22 cellular contexts compared by ENCODE assay signal in the genomic region with DNA sequence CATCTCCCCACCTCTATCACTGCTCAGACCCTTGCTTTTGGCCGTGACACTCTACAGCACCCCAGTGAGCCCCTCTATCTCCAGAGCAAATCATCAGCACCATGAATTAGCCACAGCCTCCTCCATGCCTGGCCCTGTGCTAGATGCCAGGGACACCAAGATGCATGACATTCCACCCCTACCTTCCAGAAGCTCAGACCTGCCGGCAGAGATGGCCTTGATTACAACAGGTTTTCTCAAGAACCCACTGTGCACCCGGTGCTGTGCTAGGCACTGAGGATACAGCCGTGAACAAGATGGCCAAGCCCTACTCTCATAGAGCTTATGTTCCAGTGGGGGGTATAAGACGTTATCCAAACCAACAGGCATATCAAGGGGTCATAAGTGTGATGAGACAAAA. TPM values are rescaled to one million over a fixed set of nuclear protein-coding genes. Genes with fewer than 3 reads are reported as not detected.
DNase-seq lines count a peak whose midpoint lies in the region; ATAC-seq and FAIRE-seq lines count a peak whose summit lies in the region.
"Had no signal": no experiment of that assay in that cellular context is flagged by ENCODE, and none has a peak within 500 bp of the region (broad histone marks: within the 10 kb centered on the region; RNA-seq: fewer than 3 reads in every experiment).

No MANE protein-coding gene starts in this region.

- intact Hi-C loops in posterior vena cava (cut with DNase I) = no loop called here

- no peak overlapping the region for H3K27ac Mint-ChIP-seq in activated naive CD4-positive, alpha-beta T cell treated with anti-CD3 and anti-CD28 coated beads, Interleukin-2, amount 10 ng/mL, durations not matched to agents 7 days and 5 days
- H3K27ac Mint-ChIP-seq: B cell had no signal

- CTCF ChIA-PET in activated naive CD4-positive, alpha-beta T cell treated with anti-CD3 and anti-CD28 coated beads, Interleukin-2, amount 10 ng/mL, durations not matched to agents 7 days and 5 days (lab: Charles Lee) = interaction anchor here (1.0 to 1.5 kb wide), 3 partner anchors 10 to 122 kb away, joined by 4 to 10 read pairs (median 5); no protein-coding TSS in a partner anchor

- ATAC-seq in GM18873 (IDR thresholded peaks at IDR 0.05; ENCODE audit: low FRiP score, unreplicated experiment) = no peak
- ATAC-seq: K562, Right ventricle myocardium inferior had no signal

- H3K27me3 Mint-ChIP-seq in activated naive CD4-positive, alpha-beta T cell treated with anti-CD3 and anti-CD28 coated beads, Interleukin-2, amount 10 ng/mL, durations not matched to agents 7 days and 5 days = peaks cover 34% of the 10 kb centered on the region

- no peak overlapping the region for H3K4me3 Mint-ChIP-seq in activated naive CD4-positive, alpha-beta T cell treated with anti-CD3 and anti-CD28 coated beads, Interleukin-2, amount 10 ng/mL, durations not matched to agents 7 days and 5 days
- H3K4me3 Mint-ChIP-seq: B cell, CD14-positive monocyte had no signal

- no peaks in the 10 kb centered on the region for H3K9me3 Mint-ChIP-seq in activated naive CD4-positive, alpha-beta T cell treated with anti-CD3 and anti-CD28 coated beads, Interleukin-2, amount 10 ng/mL, durations not matched to agents 7 days and 5 days

- FAIRE-seq in frontal cortex (lab: Jason Lieb, UNC) = no peak
- FAIRE-seq: A204.1, H54, K562 had no signal

- no peaks in the 10 kb centered on the region for H3K36me3 Mint-ChIP-seq in activated naive CD4-positive, alpha-beta T cell treated with anti-CD3 and anti-CD28 coated beads, Interleukin-2, amount 10 ng/mL, durations not matched to agents 7 days and 5 days
- H3K36me3 Mint-ChIP-seq: CD14-positive monocyte had no signal

- peaks cover 11% of the 10 kb centered on the region for H3K4me1 Mint-ChIP-seq in activated naive CD4-positive, alpha-beta T cell treated with anti-CD3 and anti-CD28 coated beads, Interleukin-2, amount 10 ng/mL, durations not matched to agents 7 days and 5 days

- peak; percentile 5 for DNase-seq in activated naive CD4-positive, alpha-beta T cell treated with anti-CD3 and anti-CD28 coated beads, Interleukin-2, amount 10 ng/mL, durations not matched to agents 7 days and 5 days
- DNase-seq in activated naive CD4-positive, alpha-beta T cell treated with Interleukin-2 at 50 U/mL for 16 hours = no peak
- peak; percentile 46 for DNase-seq in islet precursor cell
- DNase-seq in posterior vena cava (ENCODE audit: low spot score) = peak; percentile 18
- DNase-seq in ureter (ENCODE audit: low spot score) = peak; percentile 32
- DNase-seq in activated CD4-positive, CD25-positive, alpha-beta regulatory T cell treated with anti-CD3 and anti-CD28 coated beads, Interleukin-2, amount 50 U/mL, for 72 hours = no peak
- no peak for DNase-seq in frontal cortex (ENCODE audit: low spot score in 2 of 2)
- DNase-seq: GDM1, MG63, NCI-H1048, NCI-H1417 treated with DMSO at 0.1 percent for 48 hours, NCI-H187 treated with DMSO at 0.1 percent for 48 hours, NCI-H2107, NCI-H446 treated with DMSO at 0.1 percent for 48 hours, NCI-H526 treated with DMSO at 0.1 percent for 48 hours had no signal

RNA-seq across cellular contexts. Expression of gene CDK18, which starts 30.6 kb away (rescaled TPM):
- total RNA-seq in posterior vena cava = 1 to 10 TPM; 5.8 to 5.9 TPM
- 28.6 TPM for total RNA-seq in ureter
- 0.82 TPM for total RNA-seq in frontal cortex

Comparison
In these comparisons a context has a peak if more than half of its experiments do, and no peak if none do; other contexts are left out.
1. DNase-seq: peak in activated naive CD4-positive, alpha-beta T cell treated with anti-CD3 and anti-CD28 coated beads, Interleukin-2, amount 10 ng/mL, durations not matched to agents 7 days and 5 days (single experiment), islet precursor cell (single experiment), posterior vena cava (single experiment) and ureter (single experiment); none in activated naive CD4-positive, alpha-beta T cell treated with Interleukin-2 at 50 U/mL for 16 hours (single experiment), activated CD4-positive, CD25-positive, alpha-beta regulatory T cell treated with anti-CD3 and anti-CD28 coated beads, Interleukin-2, amount 50 U/mL, for 72 hours (single experiment) and frontal cortex (0 of 2).